ENCODE assay signal across 8 cellular contexts in genomic region chr2:28751102-28751955, GRCh38. TPM values are rescaled to one million over a fixed set of nuclear protein-coding genes. Genes with fewer than 3 reads are reported as not detected.
DNase-seq lines count a peak whose midpoint lies in the region; ATAC-seq and TF ChIP-seq lines count a peak whose summit lies in the region.

TSS of gene PPP1CB (plus strand) at chr2:28751830. CDS start at chr2:28752125, 295 bp downstream.

- H3K27me3 Mint-ChIP-seq in WTC11 (ENCODE audit: low read depth) = no peaks in the 10 kb centered on the region

- DNase-seq in AG08396 (ENCODE audit: low spot score) (peak; percentile 99), NCI-H2227 treated with DMSO at 0.1 percent for 48 hours (lab: John Stamatoyannopoulos, UW) (peak; percentile 97), WTC11 (ENCODE audit: low spot score) (peak; percentile 86), cardiac fibroblast (ENCODE audit: low read depth in 2 of 2) (peak; percentile 96 to 99), inferior parietal cortex (ENCODE audit: extremely low spot score) (peak; percentile 95)
- peak; percentile 87 to 93 for DNase-seq in stimulated activated CD4-positive, alpha-beta T cell treated with anti-CD3 and anti-CD28 coated beads, Interleukin-12 subunit alpha, Interleukin-12 subunit beta, amount 100 ng/mL, for 24 hours (ENCODE audit: low read depth in 2 of 2)

- H3K27ac Mint-ChIP-seq in WTC11 = peak within 1 kb of the TSS; percentile 97

- CTCF ChIA-PET in WTC11 (lab: Charles Lee) = interaction anchor here (1.0 to 3.7 kb wide), 4 partner anchors 69 to 185 kb away, joined by 6 to 27 read pairs (median 10); no protein-coding TSS in a partner anchor

- TF ChIP-seq CTCF in WTC11 (IDR thresholded peaks at IDR 0.05) (no peak), cardiac fibroblast (IDR thresholded peaks at IDR 0.05; ENCODE audit: low read depth, low read length) (no peak)

- peak within 1 kb of the TSS; percentile 97 for H3K4me3 Mint-ChIP-seq in WTC11

- POLR2A ChIA-PET in WTC11 (lab: Charles Lee) = interaction anchor here (0.6 to 1.3 kb wide), 7 partner anchors 25 to 157 kb away, joined by 3 to 8 read pairs (median 3); partner anchors contain the start of gene WDR43

- H3K9me3 Mint-ChIP-seq in WTC11 = no peaks in the 10 kb centered on the region

- peak; percentile 86 for ATAC-seq in GM18909 (IDR thresholded peaks at IDR 0.05; ENCODE audit: poor library complexity, unreplicated experiment)
- ATAC-seq in HG03175 (IDR thresholded peaks at IDR 0.05; ENCODE audit: unreplicated experiment) = peak; percentile 83
- ATAC-seq in WTC11 = peak; percentile 90

- peaks cover 4% of the 10 kb centered on the region; the same call in 1 of the 2 replicates for H3K36me3 Mint-ChIP-seq in WTC11

- H3K4me1 Mint-ChIP-seq in WTC11 = peaks cover 32% of the 10 kb centered on the region

- H3K4me3 ChIP-seq in cardiac fibroblast (replicated peaks in 1 of 2; ENCODE audit: low read depth in 2 of 2, low read length in 2 of 2) = peak within 1 kb of the TSS; percentile 83 to 94

TF ChIP-seq in WTC11, 78 proteins besides CTCF, POLR2A, EP300 and RAD21 (continues in another document):
- TF ChIP-seq NFYB (CRISPR knock-in tag; conservative IDR thresholded peaks at IDR 0.05; ENCODE audit: low read depth) = peak; percentile 32; the same call in 1 of the 2 replicates
- no peak for TF ChIP-seq RORB (CRISPR knock-in tag; IDR thresholded peaks at IDR 0.05)
- peak; percentile 72; the same call in 1 of the 2 replicates for TF ChIP-seq MAX (CRISPR knock-in tag; IDR thresholded peaks at IDR 0.05)
- TF ChIP-seq, protein P1, sequence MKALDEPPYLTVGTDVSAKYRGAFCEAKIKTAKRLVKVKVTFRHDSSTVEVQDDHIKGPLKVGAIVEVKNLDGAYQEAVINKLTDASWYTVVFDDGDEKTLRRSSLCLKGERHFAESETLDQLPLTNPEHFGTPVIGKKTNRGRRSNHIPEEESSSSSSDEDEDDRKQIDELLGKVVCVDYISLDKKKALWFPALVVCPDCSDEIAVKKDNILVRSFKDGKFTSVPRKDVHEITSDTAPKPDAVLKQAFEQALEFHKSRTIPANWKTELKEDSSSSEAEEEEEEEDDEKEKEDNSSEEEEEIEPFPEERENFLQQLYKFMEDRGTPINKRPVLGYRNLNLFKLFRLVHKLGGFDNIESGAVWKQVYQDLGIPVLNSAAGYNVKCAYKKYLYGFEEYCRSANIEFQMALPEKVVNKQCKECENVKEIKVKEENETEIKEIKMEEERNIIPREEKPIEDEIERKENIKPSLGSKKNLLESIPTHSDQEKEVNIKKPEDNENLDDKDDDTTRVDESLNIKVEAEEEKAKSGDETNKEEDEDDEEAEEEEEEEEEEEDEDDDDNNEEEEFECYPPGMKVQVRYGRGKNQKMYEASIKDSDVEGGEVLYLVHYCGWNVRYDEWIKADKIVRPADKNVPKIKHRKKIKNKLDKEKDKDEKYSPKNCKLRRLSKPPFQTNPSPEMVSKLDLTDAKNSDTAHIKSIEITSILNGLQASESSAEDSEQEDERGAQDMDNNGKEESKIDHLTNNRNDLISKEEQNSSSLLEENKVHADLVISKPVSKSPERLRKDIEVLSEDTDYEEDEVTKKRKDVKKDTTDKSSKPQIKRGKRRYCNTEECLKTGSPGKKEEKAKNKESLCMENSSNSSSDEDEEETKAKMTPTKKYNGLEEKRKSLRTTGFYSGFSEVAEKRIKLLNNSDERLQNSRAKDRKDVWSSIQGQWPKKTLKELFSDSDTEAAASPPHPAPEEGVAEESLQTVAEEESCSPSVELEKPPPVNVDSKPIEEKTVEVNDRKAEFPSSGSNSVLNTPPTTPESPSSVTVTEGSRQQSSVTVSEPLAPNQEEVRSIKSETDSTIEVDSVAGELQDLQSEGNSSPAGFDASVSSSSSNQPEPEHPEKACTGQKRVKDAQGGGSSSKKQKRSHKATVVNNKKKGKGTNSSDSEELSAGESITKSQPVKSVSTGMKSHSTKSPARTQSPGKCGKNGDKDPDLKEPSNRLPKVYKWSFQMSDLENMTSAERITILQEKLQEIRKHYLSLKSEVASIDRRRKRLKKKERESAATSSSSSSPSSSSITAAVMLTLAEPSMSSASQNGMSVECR (CRISPR knock-in tag; IDR thresholded peaks at IDR 0.05; ENCODE audit: borderline replicate concordance) = 0 out of 2 replicates have a peak, but pooled peaks have one; percentile 69
- peak; percentile 92 for TF ChIP-seq TEAD1 (CRISPR knock-in tag; IDR thresholded peaks at IDR 0.05)
- peak; percentile 53; the same call in 1 of the 2 replicates for TF ChIP-seq FOXP4 (CRISPR knock-in tag; IDR thresholded peaks at IDR 0.05)
- TF ChIP-seq, protein P2, sequence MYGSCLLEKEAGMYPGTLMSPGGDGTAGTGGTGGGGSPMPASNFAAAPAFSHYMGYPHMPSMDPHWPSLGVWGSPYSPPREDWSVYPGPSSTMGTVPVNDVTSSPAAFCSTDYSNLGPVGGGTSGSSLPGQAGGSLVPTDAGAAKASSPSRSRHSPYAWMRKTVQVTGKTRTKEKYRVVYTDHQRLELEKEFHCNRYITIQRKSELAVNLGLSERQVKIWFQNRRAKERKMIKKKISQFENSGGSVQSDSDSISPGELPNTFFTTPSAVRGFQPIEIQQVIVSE (CRISPR knock-in tag; IDR thresholded peaks at IDR 0.05; ENCODE audit: borderline replicate concordance) = no peak
- TF ChIP-seq CREM (CRISPR knock-in tag; IDR thresholded peaks at IDR 0.05) = peak; percentile 82
- TF ChIP-seq KAT7 (CRISPR knock-in tag; IDR thresholded peaks at IDR 0.05; ENCODE audit: borderline replicate concordance) = peak; percentile 86; the same call in 1 of the 2 replicates
- TF ChIP-seq FOXP1 (CRISPR knock-in tag; IDR thresholded peaks at IDR 0.05; ENCODE audit: borderline replicate concordance) = peak; percentile 47; the same call in 1 of the 2 replicates
- TF ChIP-seq E2F4 (CRISPR knock-in tag; IDR thresholded peaks at IDR 0.05; ENCODE audit: borderline replicate concordance, low read depth) = peak; percentile 60; the same call in 1 of the 2 replicates
- peak; percentile 56; the same call in 1 of the 2 replicates for TF ChIP-seq JUN (CRISPR knock-in tag; IDR thresholded peaks at IDR 0.05)
- no peak for TF ChIP-seq ZNF263 (CRISPR knock-in tag; IDR thresholded peaks at IDR 0.05; ENCODE audit: low read depth)
- TF ChIP-seq, protein P3, sequence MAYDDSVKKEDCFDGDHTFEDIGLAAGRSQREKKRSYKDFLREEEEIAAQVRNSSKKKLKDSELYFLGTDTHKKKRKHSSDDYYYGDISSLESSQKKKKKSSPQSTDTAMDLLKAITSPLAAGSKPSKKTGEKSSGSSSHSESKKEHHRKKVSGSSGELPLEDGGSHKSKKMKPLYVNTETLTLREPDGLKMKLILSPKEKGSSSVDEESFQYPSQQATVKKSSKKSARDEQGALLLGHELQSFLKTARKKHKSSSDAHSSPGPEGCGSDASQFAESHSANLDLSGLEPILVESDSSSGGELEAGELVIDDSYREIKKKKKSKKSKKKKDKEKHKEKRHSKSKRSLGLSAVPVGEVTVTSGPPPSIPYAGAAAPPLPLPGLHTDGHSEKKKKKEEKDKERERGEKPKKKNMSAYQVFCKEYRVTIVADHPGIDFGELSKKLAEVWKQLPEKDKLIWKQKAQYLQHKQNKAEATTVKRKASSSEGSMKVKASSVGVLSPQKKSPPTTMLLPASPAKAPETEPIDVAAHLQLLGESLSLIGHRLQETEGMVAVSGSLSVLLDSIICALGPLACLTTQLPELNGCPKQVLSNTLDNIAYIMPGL (CRISPR knock-in tag; IDR thresholded peaks at IDR 0.05) = peak; percentile 72; the same call in 1 of the 2 replicates
- peak; percentile 54; the same call in 1 of the 2 replicates for TF ChIP-seq MYBL2 (CRISPR knock-in tag; IDR thresholded peaks at IDR 0.05)
- peak; percentile 50; the same call in 1 of the 2 replicates for TF ChIP-seq SP1 (CRISPR knock-in tag; conservative IDR thresholded peaks at IDR 0.05)
- TF ChIP-seq NFE2L1 (CRISPR knock-in tag; IDR thresholded peaks at IDR 0.05) = peak; percentile 87
- TF ChIP-seq ZNF232 (CRISPR knock-in tag; IDR thresholded peaks at IDR 0.05) = 0 out of 2 replicates have a peak, but pooled peaks have one; percentile 60
- TF ChIP-seq USF1 (CRISPR knock-in tag; IDR thresholded peaks at IDR 0.05) = no peak
- TF ChIP-seq ATF1 (CRISPR knock-in tag; IDR thresholded peaks at IDR 0.05) = no peak

RNA-seq across cellular contexts. Expression of gene PPP1CB, which starts in this region (rescaled TPM):
- 122 to 133 TPM (median 124 TPM) in 3 replicates for total RNA-seq in WTC11 (2021)

Comparison
In these comparisons a context has a peak if more than half of its experiments do, and no peak if none do; other contexts are left out.
1. Peak in every context shown above with its lines: DNase-seq, ATAC-seq and H3K4me3 ChIP-seq.